Comparison of ENCODE assay signal across 23 cellular contexts in genomic region chr12:46693034-46693433, GRCh38.
"Had no signal": no experiment of that assay in that cellular context is flagged by ENCODE, and none has a peak within 500 bp of the region (broad histone marks: within the 10 kb centered on the region; RNA-seq: fewer than 3 reads in every experiment).

No MANE protein-coding gene starts in this region.

- H3K27me3 ChIP-seq: esophagus squamous epithelium, neural progenitor cell, sigmoid colon, thyroid gland, vagina had no signal

- H3K36me3 ChIP-seq: esophagus squamous epithelium, lower lobe of right lung, neural progenitor cell, prostate gland, sigmoid colon, thyroid gland, vagina had no signal

- ATAC-seq: effector memory CD8-positive, alpha-beta T cell; left ventricle myocardium superior; lower lobe of right lung; naive thymus-derived CD4-positive, alpha-beta T cell; right cardiac atrium; stimulated activated naive CD8-positive, alpha-beta T cell treated with anti-CD3 and anti-CD28 coated beads, Interleukin-15, amount 100 ng/mL, for 72 hours had no signal

- H3K27me3 Mint-ChIP-seq: effector memory CD8-positive, alpha-beta T cell; stimulated activated naive CD8-positive, alpha-beta T cell treated with anti-CD3 and anti-CD28 coated beads, Interleukin-15, amount 100 ng/mL, for 72 hours had no signal

- H3K4me1 ChIP-seq: esophagus squamous epithelium, lower lobe of right lung, neural progenitor cell, prostate gland, sigmoid colon, thyroid gland, vagina had no signal

- H3K9me3 Mint-ChIP-seq: neural progenitor cell had no signal

- H3K27ac Mint-ChIP-seq: effector memory CD8-positive, alpha-beta T cell; naive thymus-derived CD4-positive, alpha-beta T cell; neural progenitor cell; stimulated activated naive CD8-positive, alpha-beta T cell treated with anti-CD3 and anti-CD28 coated beads, Interleukin-15, amount 100 ng/mL, for 72 hours had no signal

- H3K4me3 ChIP-seq: esophagus squamous epithelium, lower lobe of right lung, neural progenitor cell, prostate gland, sigmoid colon, smooth muscle cell, thyroid gland, vagina had no signal

- H3K36me3 Mint-ChIP-seq: neural progenitor cell had no signal

- H3K4me1 Mint-ChIP-seq: naive thymus-derived CD4-positive, alpha-beta T cell; neural progenitor cell; stimulated activated naive CD8-positive, alpha-beta T cell treated with anti-CD3 and anti-CD28 coated beads, Interleukin-15, amount 100 ng/mL, for 72 hours had no signal

- H3K4me3 Mint-ChIP-seq: effector memory CD8-positive, alpha-beta T cell; naive thymus-derived CD4-positive, alpha-beta T cell; nephron; neural progenitor cell; stimulated activated naive CD8-positive, alpha-beta T cell treated with anti-CD3 and anti-CD28 coated beads, Interleukin-15, amount 100 ng/mL, for 72 hours had no signal

- H3K27ac ChIP-seq: esophagus squamous epithelium, lower lobe of right lung, neural progenitor cell, prostate gland, sigmoid colon, thyroid gland, vagina had no signal

- H3K9me3 ChIP-seq: lower lobe of right lung, prostate gland, thyroid gland, vagina had no signal

- DNase-seq: cortex of kidney; effector memory CD8-positive, alpha-beta T cell; erythroblast; esophagus squamous epithelium; head of caudate nucleus; left ventricle myocardium superior; lower lobe of right lung; naive thymus-derived CD4-positive, alpha-beta T cell; right cardiac atrium; sigmoid colon; stimulated activated CD4-positive, alpha-beta T cell treated with anti-CD3 and anti-CD28 coated beads, Interleukin-12 subunit alpha, Interleukin-12 subunit beta, amount 100 ng/mL, for 4 hours; stimulated activated CD4-positive, alpha-beta T cell treated with anti-CD3 and anti-CD28 coated beads, Interleukin-1b, Interleukin-23, amount 100 ng/mL, for 48 hours; stimulated activated CD4-positive, alpha-beta T cell treated with anti-CD3 and anti-CD28 coated beads, Interleukin-4, amount 100 ng/mL, for 1 hour; stimulated activated CD8-positive, alpha-beta memory T cell treated with anti-CD3 and anti-CD28 coated beads, Interleukin-4, amount 100 ng/mL, for 48 hours; stimulated activated naive CD4-positive, alpha-beta T cell; stimulated activated naive CD8-positive, alpha-beta T cell treated with anti-CD3 and anti-CD28 coated beads, Interleukin-15, amount 100 ng/mL, for 72 hours; thyroid gland; trophoblast cell had no signal
